ENCODE assay signal across 24 cellular contexts in the genomic region with DNA sequence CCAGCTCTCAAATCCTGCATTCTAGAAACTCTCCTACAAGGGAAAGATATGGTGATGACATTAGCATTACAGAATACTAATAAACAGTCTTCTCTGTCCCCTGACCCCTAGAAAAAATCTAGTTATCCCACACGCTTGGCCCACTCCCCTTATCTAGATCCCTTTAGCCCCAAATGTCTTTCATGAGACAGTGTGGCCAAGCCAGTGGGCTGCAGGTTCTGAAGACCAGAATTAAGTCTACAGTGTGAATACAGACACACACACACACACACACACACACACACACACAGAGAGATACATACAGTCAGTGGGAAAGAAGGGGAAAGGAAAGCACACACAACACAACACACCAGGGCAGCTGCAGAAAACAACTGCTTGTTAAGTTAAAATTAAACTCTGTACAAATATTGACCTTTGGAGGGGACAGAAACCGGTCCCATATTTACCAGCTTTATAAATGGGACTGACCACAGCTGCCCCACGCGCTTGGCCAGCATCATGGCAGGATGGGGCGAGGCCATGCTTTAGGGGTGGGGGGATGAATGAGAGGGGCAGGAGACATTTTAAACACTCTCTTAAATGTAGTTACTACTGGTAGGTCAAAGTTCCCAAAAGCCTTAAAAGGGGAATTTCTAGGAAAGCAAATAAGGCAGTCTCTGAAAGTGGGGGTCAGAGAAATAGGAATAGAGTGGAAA. TPM values are rescaled to one million over a fixed set of nuclear protein-coding genes. Genes with fewer than 3 reads are reported as not detected.
"Had no signal": no experiment of that assay in that cellular context is flagged by ENCODE, and none has a peak within 500 bp of the region (broad histone marks: within the 10 kb centered on the region; RNA-seq: fewer than 3 reads in every experiment).

No MANE protein-coding gene starts in this region.

- H3K27ac Mint-ChIP-seq: activated naive CD4-positive, alpha-beta T cell treated with anti-CD3 and anti-CD28 coated beads, Interleukin-2, amount 50 U/mL, for 72 hours; effector memory CD8-positive, alpha-beta T cell; T-helper 17 cell had no signal

- DNase-seq: activated CD4-positive, alpha-beta T cell treated with anti-CD3 and anti-CD28 coated beads, Interleukin-2, amount 50 U/mL, for 4 hours; activated effector memory CD4-positive, alpha-beta T cell treated with Interleukin-2 at 50 U/mL for 16 hours; activated T-cell treated with anti-CD3 and anti-CD28 coated beads, Interleukin-2, amount 50 U/mL, for 1 hour; amygdala; effector memory CD8-positive, alpha-beta T cell; midbrain; naive thymus-derived CD8-positive, alpha-beta T cell; psoas muscle; sigmoid colon; stimulated activated CD4-positive, alpha-beta T cell treated with anti-CD3 and anti-CD28 coated beads, Interleukin-12 subunit alpha, Interleukin-12 subunit beta, amount 100 ng/mL, for 4 hours; stimulated activated CD4-positive, alpha-beta T cell treated with anti-CD3 and anti-CD28 coated beads, Interleukin-2, amount 100 ng/mL, for 48 hours; stimulated activated naive CD8-positive, alpha-beta T cell treated with anti-CD3 and anti-CD28 coated beads, Interleukin-15, Interleukin-2, amounts not matched to agents 100 U/mL and 50 U/mL, for 24 hours; T-helper 17 cell had no signal

- H3K27me3 ChIP-seq: gastroesophageal sphincter, sigmoid colon had no signal

- H3K27me3 Mint-ChIP-seq: central memory CD8-positive, alpha-beta T cell; effector memory CD8-positive, alpha-beta T cell; naive thymus-derived CD8-positive, alpha-beta T cell; T-helper 17 cell had no signal

- H3K9me3 ChIP-seq: gastroesophageal sphincter, psoas muscle, sigmoid colon had no signal

- ATAC-seq: activated CD4-positive, CD25-positive, alpha-beta regulatory T cell treated with anti-CD3 and anti-CD28 coated beads, Interleukin-2, amount 50 U/mL, for 24 hours; effector memory CD8-positive, alpha-beta T cell; gastroesophageal sphincter; naive thymus-derived CD8-positive, alpha-beta T cell; psoas muscle; stimulated activated naive CD8-positive, alpha-beta T cell treated with anti-CD3 and anti-CD28 coated beads, Interleukin-15, Interleukin-2, amounts not matched to agents 100 U/mL and 50 U/mL, for 24 hours; T-helper 17 cell had no signal

- H3K4me3 Mint-ChIP-seq: brain; central memory CD8-positive, alpha-beta T cell; effector memory CD8-positive, alpha-beta T cell; naive thymus-derived CD8-positive, alpha-beta T cell; T-helper 17 cell had no signal

- H3K27ac ChIP-seq: gastroesophageal sphincter, psoas muscle, sigmoid colon had no signal

- H3K36me3 ChIP-seq: gastroesophageal sphincter, sigmoid colon had no signal

- H3K9me3 Mint-ChIP-seq: activated naive CD4-positive, alpha-beta T cell treated with anti-CD3 and anti-CD28 coated beads, Interleukin-2, amount 50 U/mL, for 72 hours; brain; central memory CD8-positive, alpha-beta T cell; effector memory CD8-positive, alpha-beta T cell; naive thymus-derived CD8-positive, alpha-beta T cell had no signal

- FAIRE-seq: TTC549 had no signal

- H3K36me3 Mint-ChIP-seq: activated naive CD4-positive, alpha-beta T cell treated with anti-CD3 and anti-CD28 coated beads, Interleukin-2, amount 50 U/mL, for 72 hours; brain had no signal

- H3K4me1 ChIP-seq: gastroesophageal sphincter, sigmoid colon had no signal

- H3K4me3 ChIP-seq: gastroesophageal sphincter, lung, psoas muscle, sigmoid colon had no signal

RNA-seq across cellular contexts. Expression of a gene that starts 50.8 kb away (rescaled TPM):
- total RNA-seq: epithelial cell of proximal tubule; kidney epithelial cell; naive thymus-derived CD8-positive, alpha-beta T cell; psoas muscle; sigmoid colon; T-helper 17 cell; ureter had no signal
- polyA plus RNA-seq: naive thymus-derived CD8-positive, alpha-beta T cell had no signal

RNA-seq across cellular contexts. Expression of a gene that starts 58.3 kb away (rescaled TPM):
- total RNA-seq: temporal lobe had no signal
- polyA plus RNA-seq: naive thymus-derived CD8-positive, alpha-beta T cell had no signal
